15 cellular contexts compared by ENCODE assay signal in the genomic region with DNA sequence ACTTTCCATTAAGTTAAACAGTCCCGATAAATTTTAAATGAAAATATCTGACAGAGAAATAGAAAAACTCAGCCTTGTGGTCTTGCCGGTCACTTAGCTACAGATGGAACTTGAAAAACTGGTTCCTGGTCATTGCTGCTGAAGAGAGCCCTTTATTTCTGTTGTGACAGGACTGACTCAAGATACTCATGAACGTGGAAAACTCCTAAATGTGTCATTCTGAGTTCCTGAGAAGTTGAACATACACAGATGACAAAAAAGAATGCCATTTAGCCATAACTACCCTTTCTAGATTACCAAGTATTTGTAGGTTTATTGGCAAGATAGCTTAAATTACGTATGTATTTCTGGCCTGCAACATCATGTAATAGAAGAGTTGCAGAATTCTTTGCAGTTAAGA.
DNase-seq lines count a peak whose midpoint lies in the region; ATAC-seq and TF ChIP-seq lines count a peak whose summit lies in the region.
"Had no signal": no experiment of that assay in that cellular context is flagged by ENCODE, and none has a peak within 500 bp of the region (broad histone marks: within the 10 kb centered on the region; RNA-seq: fewer than 3 reads in every experiment).

No MANE protein-coding gene starts in this region.

- DNase-seq in DMS53 (lab: John Stamatoyannopoulos, UW) (peak; percentile 94), LoVo (ENCODE audit: low spot score) (peak; percentile 38), epithelial cell of prostate (ENCODE audit: low read depth, low spot score) (peak; percentile 65), mucosa of gallbladder (ENCODE audit: low spot score) (peak; percentile 15), ecto neural progenitor cell (ENCODE audit: low spot score) (no peak), chondrocyte (ENCODE audit: low spot score) (no peak), T-helper 1 cell (no peak)
- DNase-seq: gastrocnemius medialis; NCI-H2029 treated with DMSO at 0.1 percent for 48 hours; NCI-H82; nephron progenitor cell; stimulated activated naive CD8-positive, alpha-beta T cell treated with anti-CD3 and anti-CD28 coated beads, Interleukin-15, Interleukin-2, amounts not matched to agents 100 U/mL and 50 U/mL, for 24 hours; WERI-Rb-1 had no signal

- ATAC-seq in HG02623 (IDR thresholded peaks at IDR 0.05; ENCODE audit: unreplicated experiment) = no peak
- ATAC-seq: gastrocnemius medialis; stimulated activated naive CD8-positive, alpha-beta T cell treated with anti-CD3 and anti-CD28 coated beads, Interleukin-15, Interleukin-2, amounts not matched to agents 100 U/mL and 50 U/mL, for 24 hours had no signal

- peak overlapping the region; percentile 93 for H3K27ac ChIP-seq in epithelial cell of prostate
- H3K27ac ChIP-seq: gastrocnemius medialis, WERI-Rb-1 had no signal

- H3K36me3 Mint-ChIP-seq in chondrocyte (ENCODE audit: low read depth) = no peaks in the 10 kb centered on the region

- H3K4me1 Mint-ChIP-seq in chondrocyte (ENCODE audit: low read depth) = peaks cover 75% of the 10 kb centered on the region
- H3K4me1 Mint-ChIP-seq: central memory CD8-positive, alpha-beta T cell had no signal

- H3K4me3 Mint-ChIP-seq in chondrocyte (ENCODE audit: unreplicated experiment) = no peak overlapping the region
- H3K4me3 Mint-ChIP-seq: central memory CD8-positive, alpha-beta T cell; nephron progenitor cell had no signal

- H3K9me3 Mint-ChIP-seq in chondrocyte (ENCODE audit: low read depth) = no peaks in the 10 kb centered on the region
- H3K9me3 Mint-ChIP-seq: central memory CD8-positive, alpha-beta T cell had no signal

- no peak overlapping the region for H3K27ac Mint-ChIP-seq in chondrocyte (ENCODE audit: unreplicated experiment)

- TF ChIP-seq CTCF in chondrocyte (IDR thresholded peaks at IDR 0.05) = no peak

- no peaks in the 10 kb centered on the region for H3K27me3 Mint-ChIP-seq in chondrocyte (ENCODE audit: low read depth)

Comparison
In these comparisons a context has a peak if more than half of its experiments do, and no peak if none do; other contexts are left out.
1. DNase-seq: peak in DMS53 (single experiment), LoVo (single experiment), epithelial cell of prostate (single experiment) and mucosa of gallbladder (single experiment); none in ecto neural progenitor cell (single experiment), chondrocyte (single experiment) and T-helper 1 cell (0 of 5).